Comparison of ENCODE assay signal across 10 cellular contexts in genomic region chr3:9420850-9421549, GRCh38. TPM values are rescaled to one million over a fixed set of nuclear protein-coding genes. Genes with fewer than 3 reads are reported as not detected.
A peak's percentile ranks its signal among the peaks of the same experiment; 100 is the strongest.
DNase-seq lines count a peak whose midpoint lies in the region; ATAC-seq and TF ChIP-seq lines count a peak whose summit lies in the region.
"Had no signal": no experiment of that assay in that cellular context is flagged by ENCODE, and none has a peak within 500 bp of the region (broad histone marks: within the 10 kb centered on the region; RNA-seq: fewer than 3 reads in every experiment).

No MANE protein-coding gene starts in this region.

- H3K36me3 ChIP-seq in breast epithelium, result no peaks in the 10 kb centered on the region
- H3K36me3 ChIP-seq in upper lobe of right lung, result peaks cover 14% of the 10 kb centered on the region

- TF ChIP-seq POLR2A in breast epithelium (IDR thresholded peaks at IDR 0.05), result no peak

- H3K4me1 ChIP-seq in breast epithelium, result peaks cover 0 to 26% of the 10 kb centered on the region in 2 donors
- H3K4me1 ChIP-seq in foreskin keratinocyte, result peaks cover 53% of the 10 kb centered on the region
- H3K4me1 ChIP-seq in upper lobe of right lung, result peaks cover 63% of the 10 kb centered on the region

- peak; percentile 55 for DNase-seq in MCF 10A (ENCODE audit: unreplicated experiment)
- no peak for DNase-seq in breast epithelium (ENCODE audit: low spot score in 2 of 2)
- DNase-seq in activated CD4-positive, alpha-beta memory T cell treated with anti-CD3 and anti-CD28 coated beads for 36 hours, result no peak
- no peak for DNase-seq in foreskin keratinocyte
- no peak for DNase-seq in upper lobe of right lung
- DNase-seq in iPS-NIHi11 (ENCODE audit: low spot score), result no peak
- DNase-seq in NK-92 treated with Interleukin-12 subunit alpha and Interleukin-12 subunit beta, amount 100 ng/mL, for 24 hours (lab: John Stamatoyannopoulos, UW), result no peak
- DNase-seq in NCI-H2227 treated with DMSO at 0.1 percent for 48 hours (lab: John Stamatoyannopoulos, UW), result no peak
- DNase-seq: spleen, substantia nigra had no signal

- H3K4me3 Mint-ChIP-seq in MCF 10A (ENCODE audit: unreplicated experiment), result peak overlapping the region; percentile 34
- no peak overlapping the region for H3K4me3 Mint-ChIP-seq in activated CD4-positive, alpha-beta memory T cell treated with anti-CD3 and anti-CD28 coated beads for 36 hours

- peaks cover 43% of the 10 kb centered on the region for H3K4me1 Mint-ChIP-seq in MCF 10A (ENCODE audit: insufficient read depth, unreplicated experiment)
- H3K4me1 Mint-ChIP-seq in activated CD4-positive, alpha-beta memory T cell treated with anti-CD3 and anti-CD28 coated beads for 36 hours (ENCODE audit: low read depth), result peaks cover 42% of the 10 kb centered on the region

- peaks cover 40% of the 10 kb centered on the region for H3K36me3 Mint-ChIP-seq in MCF 10A (ENCODE audit: insufficient read depth, unreplicated experiment)
- peaks cover 19% of the 10 kb centered on the region for H3K36me3 Mint-ChIP-seq in activated CD4-positive, alpha-beta memory T cell treated with anti-CD3 and anti-CD28 coated beads for 36 hours

- no TSS peak for BruUV-seq in MCF 10A (replicated peaks; lab: Mats Ljungman, UMichigan)

- H3K4me3 ChIP-seq in breast epithelium, result no peak overlapping the region
- no peak overlapping the region for H3K4me3 ChIP-seq in upper lobe of right lung
- H3K4me3 ChIP-seq: spleen had no signal

- TF ChIP-seq CTCF in MCF 10A (IDR thresholded peaks at IDR 0.05; ENCODE audit: unreplicated experiment), result no peak
- no peak for TF ChIP-seq CTCF in breast epithelium (IDR thresholded peaks at IDR 0.05)
- no peak for TF ChIP-seq CTCF in foreskin keratinocyte (conservative IDR thresholded peaks at IDR 0.05)
- no peak for TF ChIP-seq CTCF in upper lobe of right lung (IDR thresholded peaks at IDR 0.05)

- intact Hi-C loops in MCF 10A (cut with micrococcal nuclease) (loop anchor here (5.0 kb wide), 1 partner anchor 34 kb away; no protein-coding TSS in a partner anchor), breast epithelium (cut with DNase I; ENCODE audit: low total_unique reads) (no loop called here), upper lobe of right lung (cut with DNase I) (no loop called here)
- intact Hi-C loops in activated CD4-positive, alpha-beta memory T cell treated with anti-CD3 and anti-CD28 coated beads for 36 hours (cut with micrococcal nuclease), result loop anchor here (1.0 to 5.0 kb wide), 2 partner anchors 19 to 34 kb away; no protein-coding TSS in a partner anchor

- no peak for ATAC-seq in foreskin keratinocyte
- no peak for ATAC-seq in upper lobe of right lung

- CTCF ChIA-PET in MCF 10A (lab: Yijun Ruan, JAX), result interaction anchor here (0.5 to 6.3 kb wide), 4 partner anchors 18 to 183 kb away, joined by 5 to 42 read pairs (median 6); partner anchors contain the start of gene THUMPD3
- CTCF ChIA-PET in activated CD4-positive, alpha-beta memory T cell treated with anti-CD3 and anti-CD28 coated beads for 36 hours (lab: Charles Lee), result interaction anchor here (0.7 to 1.6 kb wide), 3 partner anchors 12 to 67 kb away, joined by 3 to 8 read pairs (median 7); partner anchors contain the start of gene THUMPD3

- H3K9me3 Mint-ChIP-seq in MCF 10A (ENCODE audit: unreplicated experiment), result no peaks in the 10 kb centered on the region
- no peaks in the 10 kb centered on the region for H3K9me3 Mint-ChIP-seq in activated CD4-positive, alpha-beta memory T cell treated with anti-CD3 and anti-CD28 coated beads for 36 hours

- H3K27me3 Mint-ChIP-seq in MCF 10A (ENCODE audit: insufficient read depth, unreplicated experiment), result no peaks in the 10 kb centered on the region
- no peaks in the 10 kb centered on the region for H3K27me3 Mint-ChIP-seq in activated CD4-positive, alpha-beta memory T cell treated with anti-CD3 and anti-CD28 coated beads for 36 hours

- H3K27ac ChIP-seq in breast epithelium (peak overlapping the region in 1 of 2 donors; percentile 85), foreskin keratinocyte (peak overlapping the region; percentile 9), upper lobe of right lung (peak overlapping the region; percentile 12)

- H3K9me3 ChIP-seq in breast epithelium, result no peaks in the 10 kb centered on the region
- H3K9me3 ChIP-seq in upper lobe of right lung, result no peaks in the 10 kb centered on the region
- H3K9me3 ChIP-seq: spleen had no signal

- POLR2A ChIA-PET in MCF 10A (lab: Yijun Ruan, JAX), result interaction anchor here (0.5 to 17.4 kb wide), 11 partner anchors 7 to 882 kb away, joined by 3 to 452 read pairs (median 4); partner anchors contain the start of genes SETD5 and THUMPD3
- POLR2A ChIA-PET in activated CD4-positive, alpha-beta memory T cell treated with anti-CD3 and anti-CD28 coated beads for 36 hours (lab: Charles Lee), result interaction anchor here (0.6 to 2.0 kb wide), 4 partner anchors 20 to 58 kb away, joined by 3 to 9 read pairs (median 6); partner anchors contain the start of genes SETD5 and THUMPD3

- H3K27me3 ChIP-seq in breast epithelium, result no peaks in the 10 kb centered on the region
- H3K27me3 ChIP-seq in foreskin keratinocyte, result no peaks in the 10 kb centered on the region
- H3K27me3 ChIP-seq in upper lobe of right lung, result no peaks in the 10 kb centered on the region
- H3K27me3 ChIP-seq: spleen had no signal

- H3K27ac Mint-ChIP-seq in MCF 10A (ENCODE audit: low read depth, unreplicated experiment), result peak overlapping the region; percentile 41
- H3K27ac Mint-ChIP-seq in activated CD4-positive, alpha-beta memory T cell treated with anti-CD3 and anti-CD28 coated beads for 36 hours, result peak overlapping the region; percentile 50

RNA-seq across cellular contexts. Expression of gene SETD5, which starts 23.6 kb away (rescaled TPM):
- total RNA-seq in MCF 10A (2022) (149 TPM in 2 replicates), breast epithelium (100 to 1,000 TPM in 2 of 3 donors, 10 to 100 TPM in 1; 63.0 to 135 (median 118) TPM), foreskin keratinocyte (71.6 and 77.5 TPM in 2 replicates), upper lobe of right lung (124 TPM)
- 100 to 1,000 TPM in 1 of 2 experiments, 10 to 100 TPM in 1; 98.0 to 103 TPM for total RNA-seq in activated CD4-positive, alpha-beta memory T cell treated with anti-CD3 and anti-CD28 coated beads for 36 hours
- polyA plus RNA-seq in foreskin keratinocyte, result 8.9 and 11.5 TPM in 2 replicates

RNA-seq across cellular contexts. Expression of gene THUMPD3, which starts 58.1 kb away (rescaled TPM):
- total RNA-seq in MCF 10A (2022), result 53.4 and 63.0 TPM in 2 replicates
- total RNA-seq in breast epithelium, result 10 to 100 TPM; 22.2 to 36.4 (median 25.2) TPM
- total RNA-seq in activated CD4-positive, alpha-beta memory T cell treated with anti-CD3 and anti-CD28 coated beads for 36 hours, result 10 to 100 TPM; 55.8 to 60.6 TPM
- total RNA-seq in foreskin keratinocyte, result 43.6 and 60.7 TPM in 2 replicates
- polyA plus RNA-seq in foreskin keratinocyte, result 39.8 and 44.2 TPM in 2 replicates
- 34.8 TPM for total RNA-seq in upper lobe of right lung

Comparison
In these comparisons a context has a peak if more than half of its experiments do, and no peak if none do; other contexts are left out.
1. intact Hi-C loops: an anchor here in MCF 10A (5.0 kb wide) and activated CD4-positive, alpha-beta memory T cell treated with anti-CD3 and anti-CD28 coated beads for 36 hours (1.0 to 5.0 kb wide); none called in breast epithelium and upper lobe of right lung.